In genomic region chr12:97912943-97913342, GRCh38 we compare ENCODE assay signal across 1 cellular context.
TF ChIP-seq lines count a peak whose summit lies in the region.

No MANE protein-coding gene starts in this region.

TF ChIP-seq in SK-N-SH, 30 proteins besides CTCF, POLR2A, EP300 and RAD21 (continued from another document):
- no peak for TF ChIP-seq MAX (IDR thresholded peaks at IDR 0.05; ENCODE audit: low read depth)
- no peak for TF ChIP-seq RXRA (IDR thresholded peaks at IDR 0.05; ENCODE audit: borderline replicate concordance, low read depth)
- TF ChIP-seq, protein P1, sequence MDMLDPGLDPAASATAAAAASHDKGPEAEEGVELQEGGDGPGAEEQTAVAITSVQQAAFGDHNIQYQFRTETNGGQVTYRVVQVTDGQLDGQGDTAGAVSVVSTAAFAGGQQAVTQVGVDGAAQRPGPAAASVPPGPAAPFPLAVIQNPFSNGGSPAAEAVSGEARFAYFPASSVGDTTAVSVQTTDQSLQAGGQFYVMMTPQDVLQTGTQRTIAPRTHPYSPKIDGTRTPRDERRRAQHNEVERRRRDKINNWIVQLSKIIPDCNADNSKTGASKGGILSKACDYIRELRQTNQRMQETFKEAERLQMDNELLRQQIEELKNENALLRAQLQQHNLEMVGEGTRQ (IDR thresholded peaks at IDR 0.05; ENCODE audit: borderline replicate concordance, low read depth, low read length) = no peak
- no peak for TF ChIP-seq FOXJ3 (CRISPR knock-in tag; IDR thresholded peaks at IDR 0.05)
- no peak for TF ChIP-seq MXI1 (IDR thresholded peaks at IDR 0.05; ENCODE audit: low read depth, low read length)
- no peak for TF ChIP-seq FOSL2 (IDR thresholded peaks at IDR 0.05; ENCODE audit: borderline replicate concordance, low read depth)
- no peak for TF ChIP-seq SMC3 (IDR thresholded peaks at IDR 0.05; ENCODE audit: low read depth, low read length)
- no peak for TF ChIP-seq NRF1 (IDR thresholded peaks at IDR 0.05; ENCODE audit: low read depth, low read length)
- TF ChIP-seq, protein P2, sequence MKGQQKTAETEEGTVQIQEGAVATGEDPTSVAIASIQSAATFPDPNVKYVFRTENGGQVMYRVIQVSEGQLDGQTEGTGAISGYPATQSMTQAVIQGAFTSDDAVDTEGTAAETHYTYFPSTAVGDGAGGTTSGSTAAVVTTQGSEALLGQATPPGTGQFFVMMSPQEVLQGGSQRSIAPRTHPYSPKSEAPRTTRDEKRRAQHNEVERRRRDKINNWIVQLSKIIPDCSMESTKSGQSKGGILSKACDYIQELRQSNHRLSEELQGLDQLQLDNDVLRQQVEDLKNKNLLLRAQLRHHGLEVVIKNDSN (IDR thresholded peaks at IDR 0.05; ENCODE audit: borderline replicate concordance, low read depth) = no peak
- no peak for TF ChIP-seq RCOR1 (IDR thresholded peaks at IDR 0.05; ENCODE audit: low read length)
- TF ChIP-seq JUND (IDR thresholded peaks at IDR 0.05) = no peak
- TF ChIP-seq TEAD4 (IDR thresholded peaks at IDR 0.05; ENCODE audit: borderline replicate concordance, insufficient read depth) = no peak
- no peak for TF ChIP-seq YY1 (IDR thresholded peaks at IDR 0.05; ENCODE audit: low read depth)
- no peak for TF ChIP-seq ZBTB33 (IDR thresholded peaks at IDR 0.05; ENCODE audit: borderline replicate concordance, low read depth)
- no peak for TF ChIP-seq TCF12 (IDR thresholded peaks at IDR 0.05)
